In genomic region chr19:3695124-3695733, GRCh38 we compare ENCODE assay signal across 22 cellular contexts. TPM values are rescaled to one million over a fixed set of nuclear protein-coding genes. Genes with fewer than 3 reads are reported as not detected.
DNase-seq lines count a peak whose midpoint lies in the region; ATAC-seq, FAIRE-seq and TF ChIP-seq lines count a peak whose summit lies in the region.
"Had no signal": no experiment of that assay in that cellular context is flagged by ENCODE, and none has a peak within 500 bp of the region (broad histone marks: within the 10 kb centered on the region; RNA-seq: fewer than 3 reads in every experiment).

No MANE protein-coding gene starts in this region.

- no peaks in the 10 kb centered on the region for H3K36me3 ChIP-seq in H7 (replicated peaks; ENCODE audit: control insufficient read depth, insufficient read depth, low read length)
- H3K36me3 ChIP-seq in K562 (ENCODE audit: control insufficient read depth, insufficient read depth, low read length): peaks cover 6% of the 10 kb centered on the region; the same call in 1 of the 3 replicates
- H3K36me3 ChIP-seq in neuronal stem cell (replicated peaks in 1 of 2; ENCODE audit: control insufficient read depth in 2 of 2, insufficient read depth in 2 of 2, low read length in 2 of 2): peaks cover 0 to under 1% of the 10 kb centered on the region in 2 donors
- H3K36me3 ChIP-seq in stomach smooth muscle (ENCODE audit: control insufficient read depth in 2 of 2, insufficient read depth in 2 of 2, low read length in 2 of 2): peaks cover under 1 to 8% of the 10 kb centered on the region in 2 donors

- H3K23ac ChIP-seq in neuronal stem cell (ENCODE audit: low read depth, low read length, poor library complexity): peak overlapping the region; percentile 55

- H2AK5ac ChIP-seq in neuronal stem cell (ENCODE audit: low read depth, low read length): no peak overlapping the region

- TF ChIP-seq CTCF in K562 (IDR thresholded peaks at IDR 0.05 in 2 of 3, conservative IDR thresholded peaks at IDR 0.05 in 1 of 3; ENCODE audit: insufficient read depth in 2 of 3, low read depth in 1 of 3, low read length in 3 of 3): no peak

- no peak for FAIRE-seq in K562 (lab: Jason Lieb, UNC)
- FAIRE-seq: GM12878, GM19239 had no signal

- H3K9ac ChIP-seq in K562 (ENCODE audit: insufficient read depth in 1 of 2, low read depth in 2 of 2, low read length in 2 of 2) (no peak overlapping the region), neuronal stem cell (ENCODE audit: low read depth, low read length, poor library complexity) (peak overlapping the region; percentile 30), stomach smooth muscle (ENCODE audit: low read length in 2 of 2) (no peak overlapping the region)
- H3K9ac ChIP-seq: GM23248 had no signal

- peaks cover 10 to 87% of the 10 kb centered on the region in 2 experiments for H3K4me1 ChIP-seq in K562 (replicated peaks in 1 of 2; ENCODE audit: control insufficient read depth in 2 of 2, insufficient read depth in 2 of 2, low read length in 2 of 2)
- H3K4me1 ChIP-seq in neuronal stem cell (ENCODE audit: control insufficient read depth in 2 of 2, insufficient read depth in 1 of 2, low read depth in 1 of 2, low read length in 2 of 2): peaks cover 6 to 8% of the 10 kb centered on the region in 2 donors
- H3K4me1 ChIP-seq in stomach smooth muscle (ENCODE audit: control insufficient read depth, insufficient read depth, low read length): peaks cover 57% of the 10 kb centered on the region

- TF ChIP-seq EP300 in K562 (IDR thresholded peaks at IDR 0.05; ENCODE audit: low read length): no peak

- peaks cover 23% of the 10 kb centered on the region for H4K20me1 ChIP-seq in K562 (replicated peaks; ENCODE audit: control insufficient read depth, insufficient read depth, low read length)

- H3K79me2 ChIP-seq in K562 (ENCODE audit: control insufficient read depth, insufficient read depth, low read length): peaks cover 85% of the 10 kb centered on the region

- no peak for TF ChIP-seq RAD21 in K562 (CRISPR knock-in tag; conservative IDR thresholded peaks at IDR 0.05 in 1 of 2, IDR thresholded peaks at IDR 0.05 in 1 of 2)

- H2BK15ac ChIP-seq in neuronal stem cell (ENCODE audit: low read length): no peak overlapping the region

- intact Hi-C loops in K562 (cut with micrococcal nuclease): no loop called here

- TF ChIP-seq POLR2A in K562 (conservative IDR thresholded peaks at IDR 0.05): no peak

- 88% methylated on average over 18 of the region's 25 CpGs for WGBS in K562 (ENCODE audit: insufficient coverage, low coverage, missing lambda C conversion rate)
- no CpG with 5 or more reads among the region's 25 CpGs for WGBS in neuronal stem cell (ENCODE audit: extremely low coverage in 2 of 2, insufficient read length in 2 of 2, insufficient replicate concordance in 1 of 2), 2 donors

- in situ Hi-C loops in K562 (cut with MboI): no loop called here

- no peak overlapping the region for H4K91ac ChIP-seq in neuronal stem cell (ENCODE audit: low read depth, low read length, poor library complexity)

- no peak overlapping the region for H3K18ac ChIP-seq in neuronal stem cell (ENCODE audit: low read length)

- peak overlapping the region; percentile 66 for H2BK5ac ChIP-seq in neuronal stem cell (ENCODE audit: low read length)

- peak overlapping the region; percentile 17 for H4K8ac ChIP-seq in neuronal stem cell (ENCODE audit: low read depth, low read length)

- H3K4me2 ChIP-seq in K562 (ENCODE audit: insufficient read depth, low read length) (no peak overlapping the region), neuronal stem cell (ENCODE audit: insufficient read depth, low read length, poor library complexity, severe bottlenecking) (no peak overlapping the region)
- H3K4me2 ChIP-seq: BLaER1 treated with 17β-estradiol and CSF1 and Interleukin-3, amounts not matched to agents 10 nM and 100 nM had no signal

- H3K79me1 ChIP-seq in neuronal stem cell (ENCODE audit: low read depth, low read length): peaks cover 58% of the 10 kb centered on the region

- H3K14ac ChIP-seq in neuronal stem cell (ENCODE audit: low read length): peak overlapping the region; percentile 56

- POLR2A ChIA-PET in K562 (lab: Yijun Ruan, JAX): interaction anchor here (0.9 to 1.5 kb wide), 3 partner anchors 9 to 22 kb away, joined by 3 read pairs; no protein-coding TSS in a partner anchor

- H3K27ac ChIP-seq in K562 (ENCODE audit: extremely low read depth, low read depth, low read length) (no peak overlapping the region), neuronal stem cell (replicated peaks; ENCODE audit: low read length) (no peak overlapping the region), stomach smooth muscle (ENCODE audit: low read length) (peak overlapping the region; percentile 6)
- H3K27ac ChIP-seq: BLaER1 treated with 17β-estradiol and CSF1 and Interleukin-3, amounts not matched to agents 10 nM and 100 nM; GM23248 had no signal

- H3K4ac ChIP-seq in neuronal stem cell (ENCODE audit: low read length): no peak overlapping the region

- CTCF ChIA-PET in K562 (lab: Yijun Ruan, JAX; ENCODE audit: low intra/inter-chr PET ratio): no interaction called here

- no peak overlapping the region for H3K4me3 ChIP-seq in H7 (ENCODE audit: insufficient read depth, low read depth, low read length)
- no peak overlapping the region for H3K4me3 ChIP-seq in K562
- no peak overlapping the region for H3K4me3 ChIP-seq in neuronal stem cell (ENCODE audit: low read length in 2 of 2)
- no peak overlapping the region for H3K4me3 ChIP-seq in stomach smooth muscle (ENCODE audit: low read length in 2 of 2)
- H3K4me3 ChIP-seq: BLaER1 treated with 17β-estradiol and CSF1 and Interleukin-3, amounts not matched to agents 10 nM and 100 nM; GM12878; GM23248 had no signal

- H3K27me3 ChIP-seq in H7 (ENCODE audit: control insufficient read depth, insufficient read depth, low read length) (no peaks in the 10 kb centered on the region), K562 (ENCODE audit: control insufficient read depth in 2 of 2, insufficient read depth in 2 of 2, low read length in 2 of 2) (no peaks in the 10 kb centered on the region), neuronal stem cell (ENCODE audit: control insufficient read depth in 3 of 3, insufficient read depth in 3 of 3, low read depth in 1 of 3, low read length in 3 of 3) (no peaks in the 10 kb centered on the region), stomach smooth muscle (ENCODE audit: control insufficient read depth in 1 of 2, insufficient read depth in 2 of 2, low read length in 2 of 2) (no peaks in the 10 kb centered on the region)
- H3K27me3 ChIP-seq: BLaER1 treated with 17β-estradiol and CSF1 and Interleukin-3, amounts not matched to agents 10 nM and 100 nM had no signal

- H2AFZ ChIP-seq in K562 (ENCODE audit: low read depth, low read length) (no peak overlapping the region), neuronal stem cell (ENCODE audit: low read length) (no peak overlapping the region)
- H2AFZ ChIP-seq: GM23248 had no signal

- no peak overlapping the region for H2BK12ac ChIP-seq in neuronal stem cell (ENCODE audit: low read length)

- DNase-seq in H7 (peak; percentile 48), K562 (ENCODE audit: extremely low read depth in 1 of 4, low spot score in 3 of 4) (no peak), neuronal stem cell (ENCODE audit: low spot score) (no peak), NCI-H146 (lab: John Stamatoyannopoulos, UW) (no peak)
- no peak for DNase-seq in activated CD4-positive, alpha-beta T cell treated with anti-CD3 and anti-CD28 coated beads, Interleukin-2, amount 50 U/mL, for 4 hours
- DNase-seq: Calu3; CD8-positive, alpha-beta T cell; DMS79 treated with DMSO at 0.1 percent for 48 hours; GF-D8; GM23248; HCEC 1CT; HFFc6; IMR-90; KBM-7 had no signal

- ATAC-seq in K562 (no peak), GM18520 (IDR thresholded peaks at IDR 0.05; ENCODE audit: unreplicated experiment) (no peak), HG02798 (IDR thresholded peaks at IDR 0.05; ENCODE audit: poor library complexity, unreplicated experiment) (no peak)
- ATAC-seq: CD8-positive, alpha-beta T cell; GM12878 had no signal

- H3K9me3 ChIP-seq in K562 (replicated peaks; ENCODE audit: control insufficient read depth, insufficient read depth, low read depth, low read length) (no peaks in the 10 kb centered on the region), neuronal stem cell (replicated peaks in 1 of 2; ENCODE audit: control insufficient read depth in 2 of 2, insufficient read depth in 1 of 2, low read depth in 1 of 2, low read length in 2 of 2) (peaks cover 4 to 6% of the 10 kb centered on the region in 2 donors), stomach smooth muscle (ENCODE audit: control insufficient read depth in 2 of 2, low read length in 2 of 2) (no peaks in the 10 kb centered on the region)
- H3K9me3 ChIP-seq: BLaER1 treated with 17β-estradiol and CSF1 and Interleukin-3, amounts not matched to agents 10 nM and 100 nM had no signal

- H3K9me1 ChIP-seq in K562 (ENCODE audit: control insufficient read depth, insufficient read depth, low read length): peaks cover 7% of the 10 kb centered on the region

- no peak overlapping the region for H2BK120ac ChIP-seq in neuronal stem cell (ENCODE audit: low read depth, low read length)

- BruUV-seq in K562 (replicated peaks; lab: Mats Ljungman, UMichigan): no TSS peak

RNA-seq across cellular contexts. Expression of gene PIP5K1C, which starts 5.0 kb away (rescaled TPM):
- total RNA-seq in H7 (2014; rRNA removed; shearing (Covaris generic)): 13.7 and 15.6 TPM in 2 replicates
- total RNA-seq in K562 (2011; cell fraction: chromatin; rRNA removed; ENCODE audit: low replicate concordance): 21.1 and 62.3 TPM in 2 replicates
- total RNA-seq in K562 (2011; cell fraction: nucleolus; rRNA removed): 28.3 and 30.5 TPM in 2 replicates
- total RNA-seq in K562 (2011; cell fraction: nucleoplasm; rRNA removed): 15.8 and 17.5 TPM in 2 replicates
- total RNA-seq in K562 (2014; rRNA removed) (6.0 and 10.7 TPM in 2 replicates), K562 (2014; rRNA removed; fragmentation: Illumina TruSeq; extraction: Trizol) (1.4 and 1.9 TPM in 2 replicates), K562 (2015; rRNA removed; fragmentation: Illumina TruSeq; extraction: Trizol) (4.1 and 5.3 TPM in 2 replicates), K562 (2021) (21.4 and 22.1 TPM in 2 replicates)
- polyA plus RNA-seq in K562 (2011; rRNA removed) (2.9 and 5.8 TPM in 2 replicates), K562 (2014; fragmentation: Illumina TruSeq; extraction: Trizol) (8.0 and 11.3 TPM in 2 replicates), K562 (2014; fragmentation: Nextera tagmentation; extraction: Ambion mirVana) (under 1 TPM; 0.38 to 0.61 TPM), K562 (2014; rRNA removed) (7.6 and 8.3 TPM in 2 replicates)
- polyA plus RNA-seq in K562 (2011; cell fraction: cytosol; rRNA removed): 2.9 and 6.4 TPM in 2 replicates
- 9.4 and 20.2 TPM in 2 replicates for polyA plus RNA-seq in K562 (2011; cell fraction: nucleus; rRNA removed)
- 16.8 and 22.4 TPM in 2 replicates for polyA plus RNA-seq in K562 (2012)
- polyA minus RNA-seq in K562 (2011; rRNA and poly(A)+ RNA removed): 5.1 and 9.5 TPM in 2 replicates
- 15.8 and 26.9 TPM in 2 replicates for polyA minus RNA-seq in K562 (2011; cell fraction: cytosol; rRNA and poly(A)+ RNA removed)
- 13.1 and 15.9 TPM in 2 replicates for polyA minus RNA-seq in K562 (2011; cell fraction: nucleus; rRNA and poly(A)+ RNA removed)
- polyA plus RNA-seq in neuronal stem cell (2013, experiment 1 of 2): 25.4 TPM
- polyA plus RNA-seq in neuronal stem cell (2013, experiment 2 of 2): 24.7 TPM

RNA-seq across cellular contexts. Expression of gene TJP3, which starts 13.0 kb away (rescaled TPM):
- total RNA-seq in H7 (2014; rRNA removed; shearing (Covaris generic)): 10.7 and 18.8 TPM in 2 replicates
- total RNA-seq in K562 (2011; cell fraction: chromatin; rRNA removed; ENCODE audit: low replicate concordance): 1.8 and 7.1 TPM in 2 replicates
- total RNA-seq in K562 (2011; cell fraction: nucleolus; rRNA removed): 2.9 and 3.5 TPM in 2 replicates
- total RNA-seq in K562 (2011; cell fraction: nucleoplasm; rRNA removed): 1.8 and 2.6 TPM in 2 replicates
- total RNA-seq in K562 (2014; rRNA removed): 0.82 and 1.3 TPM in 2 replicates
- total RNA-seq in K562 (2014; rRNA removed; fragmentation: Illumina TruSeq; extraction: Trizol): 0.11 and 0.38 TPM in 2 replicates
- 0.34 and 0.58 TPM in 2 replicates for total RNA-seq in K562 (2015; rRNA removed; fragmentation: Illumina TruSeq; extraction: Trizol)
- total RNA-seq in K562 (2021): 0.92 and 2.4 TPM in 2 replicates
- 1.8 and 2.2 TPM in 2 replicates for polyA plus RNA-seq in K562 (2011; rRNA removed)
- polyA plus RNA-seq in K562 (2011; cell fraction: cytosol; rRNA removed): 1.9 and 5.2 TPM in 2 replicates
- polyA plus RNA-seq in K562 (2011; cell fraction: nucleus; rRNA removed): 4.3 and 9.8 TPM in 2 replicates
- 3.2 and 4.0 TPM in 2 replicates for polyA plus RNA-seq in K562 (2012)
- polyA plus RNA-seq in K562 (2014; fragmentation: Illumina TruSeq; extraction: Trizol): 0.54 and 1.1 TPM in 2 replicates
- polyA plus RNA-seq in K562 (2014; fragmentation: Nextera tagmentation; extraction: Ambion mirVana): under 1 TPM in 1 of 2 experiments, not detected in 1; 0.11 TPM
- 0.56 and 0.73 TPM in 2 replicates for polyA plus RNA-seq in K562 (2014; rRNA removed)
- 1.5 and 1.9 TPM in 2 replicates for polyA minus RNA-seq in K562 (2011; rRNA and poly(A)+ RNA removed)
- polyA minus RNA-seq in K562 (2011; cell fraction: cytosol; rRNA and poly(A)+ RNA removed): 0.86 and 2.2 TPM in 2 replicates
- polyA minus RNA-seq in K562 (2011; cell fraction: nucleus; rRNA and poly(A)+ RNA removed): 2.3 and 3.4 TPM in 2 replicates
- polyA plus RNA-seq in neuronal stem cell (2013, experiment 1 of 2): 23.4 TPM
- 21.0 TPM for polyA plus RNA-seq in neuronal stem cell (2013, experiment 2 of 2)
- total RNA-seq: GM23248, H4, HFFc6, HT1080, IMR-90 had no signal
- polyA plus RNA-seq: GM23248, IMR-90 had no signal
